ENCODE assay signal across 8 cellular contexts in genomic region chr11:67261635-67261941, GRCh38. TPM values are rescaled to one million over a fixed set of nuclear protein-coding genes. Genes with fewer than 3 reads are reported as not detected.
DNase-seq lines count a peak whose midpoint lies in the region; ATAC-seq and TF ChIP-seq lines count a peak whose summit lies in the region.

No MANE protein-coding gene starts in this region.

- TF ChIP-seq EP300 in SK-N-SH (IDR thresholded peaks at IDR 0.05; ENCODE audit: borderline replicate concordance in 1 of 2, low read depth in 1 of 2, low read length in 1 of 2), result no peak

- peaks cover 22% of the 10 kb centered on the region for H3F3A ChIP-seq in DOHH2 (ENCODE audit: control insufficient read depth, insufficient read depth)
- H3F3A ChIP-seq in SK-N-SH (replicated peaks; ENCODE audit: insufficient read depth), result peaks cover 25% of the 10 kb centered on the region

- intact Hi-C loops in gastrocnemius medialis (cut with DNase I; ENCODE audit: low total_unique reads), result no loop called here
- intact Hi-C loops in CD8-positive, alpha-beta T cell (cut with DNase I, micrococcal nuclease), result no loop called here

- H3K36me3 ChIP-seq in DOHH2 (ENCODE audit: control insufficient read depth, low read length) (peaks cover 10% of the 10 kb centered on the region), SK-N-SH (replicated peaks in 1 of 2; ENCODE audit: control insufficient read depth in 1 of 2, insufficient read depth in 2 of 2, low read length in 1 of 2) (peaks cover 8 to 10% of the 10 kb centered on the region in 2 experiments), gastrocnemius medialis (peaks cover 0 to 6% of the 10 kb centered on the region in 2 donors)
- H3K36me3 ChIP-seq in CD8-positive, alpha-beta T cell (ENCODE audit: insufficient read depth, low read length), result peaks cover 6% of the 10 kb centered on the region

- no peaks in the 10 kb centered on the region for H3K9me3 Mint-ChIP-seq in CD8-positive, alpha-beta T cell

- H3K27me3 ChIP-seq in DOHH2 (ENCODE audit: control insufficient read depth, low read length) (no peaks in the 10 kb centered on the region), SK-N-SH (ENCODE audit: insufficient read depth) (no peaks in the 10 kb centered on the region), foreskin keratinocyte (no peaks in the 10 kb centered on the region), gastrocnemius medialis (no peaks in the 10 kb centered on the region)
- H3K27me3 ChIP-seq in CD8-positive, alpha-beta T cell (ENCODE audit: insufficient read depth, low read length), result no peaks in the 10 kb centered on the region

- no peak overlapping the region for H3K9ac ChIP-seq in SK-N-SH

- 0 out of 2 replicates have a peak overlapping the region, but pooled peaks have one; percentile 71 for H2AFZ ChIP-seq in SK-N-SH (ENCODE audit: low read depth)

- no peak for TF ChIP-seq RAD21 in SK-N-SH (IDR thresholded peaks at IDR 0.05; ENCODE audit: low read length)

- no peaks in the 10 kb centered on the region for H3K9me3 ChIP-seq in DOHH2 (ENCODE audit: control insufficient read depth, insufficient read depth, low read length)
- no peaks in the 10 kb centered on the region for H3K9me3 ChIP-seq in SK-N-SH
- H3K9me3 ChIP-seq in gastrocnemius medialis, result no peaks in the 10 kb centered on the region
- no peaks in the 10 kb centered on the region for H3K9me3 ChIP-seq in CD8-positive, alpha-beta T cell (ENCODE audit: low read length)

- H3K27me3 Mint-ChIP-seq in CD8-positive, alpha-beta T cell (ENCODE audit: low read depth), result no peaks in the 10 kb centered on the region

- no peak for DNase-seq in SK-N-SH
- DNase-seq in foreskin keratinocyte, result no peak
- DNase-seq in gastrocnemius medialis, result no peak
- no peak for DNase-seq in NOMO-1 treated with DMSO at 0.1 percent for 48 hours (lab: John Stamatoyannopoulos, UW; ENCODE audit: unreplicated experiment)
- DNase-seq in CD8-positive, alpha-beta T cell, result no peak
- no peak for DNase-seq in G401 (ENCODE audit: low spot score)

- H4K20me1 ChIP-seq in DOHH2 (ENCODE audit: control insufficient read depth, insufficient read depth, low read depth, low read length) (0 out of 2 replicates have a peak, but pooled peaks cover 3% of the 10 kb centered on the region), SK-N-SH (ENCODE audit: insufficient read depth) (no peaks in the 10 kb centered on the region)

- WGBS in SK-N-SH (ENCODE audit: low lambda C conversion rate), result 38% methylated on average over 17 of the region's 19 CpGs

- H3K27ac Mint-ChIP-seq in CD8-positive, alpha-beta T cell, result no peak overlapping the region

- H3K4me1 ChIP-seq in DOHH2 (ENCODE audit: control insufficient read depth, low read length) (peaks cover 39% of the 10 kb centered on the region), SK-N-SH (ENCODE audit: control insufficient read depth in 1 of 2, insufficient read depth in 2 of 2, low read depth in 1 of 2, low read length in 1 of 2) (peaks cover 9 to 20% of the 10 kb centered on the region in 2 experiments; a peak in 2 of 4 replicates), foreskin keratinocyte (peaks cover 22% of the 10 kb centered on the region), gastrocnemius medialis (peaks cover 6 to 21% of the 10 kb centered on the region in 2 donors)
- peaks cover 34% of the 10 kb centered on the region for H3K4me1 ChIP-seq in CD8-positive, alpha-beta T cell (ENCODE audit: insufficient read depth, low read length)

- peaks cover 10% of the 10 kb centered on the region for H3K36me3 Mint-ChIP-seq in CD8-positive, alpha-beta T cell

- POLR2A ChIA-PET in SK-N-SH (lab: Yijun Ruan, JAX), result interaction anchor here (0.6 to 3.2 kb wide), 5 partner anchors 10 to 200 kb away, joined by 3 to 19 read pairs (median 3); partner anchors contain the start of genes ANKRD13D and RAD9A
- POLR2A ChIA-PET in CD8-positive, alpha-beta T cell (lab: Charles Lee), result interaction anchor here (0.8 to 4.9 kb wide), 6 partner anchors 10 to 56 kb away, joined by 3 to 37 read pairs (median 8); partner anchors contain the start of genes ANKRD13D and SSH3

- H3K4me2 ChIP-seq in DOHH2 (ENCODE audit: low read length) (peak overlapping the region; percentile 60), SK-N-SH (peak overlapping the region; percentile 60)

- no peak for ATAC-seq in foreskin keratinocyte
- no peak for ATAC-seq in gastrocnemius medialis
- ATAC-seq in HG02885 (IDR thresholded peaks at IDR 0.05; ENCODE audit: poor library complexity, unreplicated experiment), result no peak
- ATAC-seq in CD8-positive, alpha-beta T cell, result no peak

- H3K4me3 Mint-ChIP-seq in CD8-positive, alpha-beta T cell, result no peak overlapping the region

- TF ChIP-seq CTCF in DOHH2 (IDR thresholded peaks at IDR 0.05; ENCODE audit: low read depth, low read length, poor library complexity, severe bottlenecking), result no peak
- peak; percentile 48 for TF ChIP-seq CTCF in SK-N-SH (IDR thresholded peaks at IDR 0.05)
- peak; percentile 31 for TF ChIP-seq CTCF in foreskin keratinocyte (conservative IDR thresholded peaks at IDR 0.05)
- TF ChIP-seq CTCF in gastrocnemius medialis (IDR thresholded peaks at IDR 0.05 in 4 of 5, conservative IDR thresholded peaks at IDR 0.05 in 1 of 5), result no peak
- no peak for TF ChIP-seq CTCF in CD8-positive, alpha-beta T cell (IDR thresholded peaks at IDR 0.05)

- H3K27ac ChIP-seq in DOHH2 (ENCODE audit: low read depth, low read length), result no peak overlapping the region
- no peak overlapping the region for H3K27ac ChIP-seq in SK-N-SH (ENCODE audit: low read depth in 2 of 2, low read length in 1 of 2)
- H3K27ac ChIP-seq in foreskin keratinocyte, result no peak overlapping the region
- no peak overlapping the region for H3K27ac ChIP-seq in gastrocnemius medialis
- H3K27ac ChIP-seq in CD8-positive, alpha-beta T cell (ENCODE audit: low read depth, low read length), result no peak overlapping the region

- CTCF ChIA-PET in SK-N-SH (lab: Yijun Ruan, JAX), result interaction anchor here (0.6 to 10.0 kb wide), 56 partner anchors 8 to 251 kb away, joined by 3 to 274 read pairs (median 5); partner anchors contain the start of genes ANKRD13D, CLCF1, POLD4 and RAD9A
- CTCF ChIA-PET in CD8-positive, alpha-beta T cell (lab: Charles Lee), result interaction anchor here (0.6 to 4.9 kb wide), 25 partner anchors 8 to 135 kb away, joined by 3 to 144 read pairs (median 8); partner anchors contain the start of genes ANKRD13D, POLD4 and SSH3

- in situ Hi-C loops in gastrocnemius medialis (cut with MboI; ENCODE audit: low sequenced_read_pairs in 4 of 4), result loop anchor here in 3 of 4 donors (5.0 to 10.0 kb wide), 4 partner anchors 53 to 123 kb away; no protein-coding TSS in a partner anchor
- in situ Hi-C loops in G401 (cut with HindIII; ENCODE audit: low sequenced_read_pairs), result no loop called here

- H3K79me2 ChIP-seq in DOHH2 (ENCODE audit: control insufficient read depth, low read length) (peaks cover 8% of the 10 kb centered on the region), SK-N-SH (ENCODE audit: insufficient read depth) (peaks cover under 1% of the 10 kb centered on the region)

- peaks cover 44% of the 10 kb centered on the region for H3K4me1 Mint-ChIP-seq in CD8-positive, alpha-beta T cell (ENCODE audit: low read depth)

- H3K9me2 ChIP-seq in DOHH2 (replicated peaks; ENCODE audit: control insufficient read depth, low read length) (no peaks in the 10 kb centered on the region), SK-N-SH (no peaks in the 10 kb centered on the region)

- H3K4me3 ChIP-seq in DOHH2 (ENCODE audit: low read length) (peak overlapping the region; percentile 45), SK-N-SH (ENCODE audit: low read depth in 2 of 2, low read length in 1 of 2) (peak overlapping the region; percentile 29 to 47; a peak in 1 of 4 replicates), gastrocnemius medialis (peak overlapping the region; percentile 35 to 45 (median 41))
- no peak overlapping the region for H3K4me3 ChIP-seq in CD8-positive, alpha-beta T cell (ENCODE audit: low read depth, low read length)

- no peak for TF ChIP-seq POLR2A in gastrocnemius medialis (IDR thresholded peaks at IDR 0.05)

TF ChIP-seq in SK-N-SH, 30 proteins besides CTCF, POLR2A, EP300 and RAD21 (continues in another document):
- TF ChIP-seq PBX3 (IDR thresholded peaks at IDR 0.05) (no peak), MXI1 (IDR thresholded peaks at IDR 0.05; ENCODE audit: low read depth, low read length) (no peak), POLR2AphosphoS5 (IDR thresholded peaks at IDR 0.05; ENCODE audit: low read depth, low read length) (no peak), TEAD4 (IDR thresholded peaks at IDR 0.05; ENCODE audit: borderline replicate concordance, insufficient read depth) (no peak), TCF12 (IDR thresholded peaks at IDR 0.05) (no peak)

RNA-seq across cellular contexts. Expression of gene GRK2, which starts 4.7 kb away (rescaled TPM):
- polyA plus RNA-seq in SK-N-SH (2012; rRNA removed), result 44.6 and 48.5 TPM in 2 replicates
- 19.5 and 33.5 TPM in 2 replicates for polyA plus RNA-seq in SK-N-SH (2012; cell fraction: cytosol; rRNA removed)
- 106 and 118 TPM in 2 replicates for polyA plus RNA-seq in SK-N-SH (2012; cell fraction: nucleus; rRNA removed)
- 34.3 and 36.5 TPM in 2 replicates for total RNA-seq in foreskin keratinocyte
- 29.2 and 31.4 TPM in 2 replicates for polyA plus RNA-seq in foreskin keratinocyte
- 10 to 100 TPM; 40.2 to 79.8 (median 68.4) TPM for total RNA-seq in gastrocnemius medialis
- total RNA-seq in CD8-positive, alpha-beta T cell, result 100 to 1,000 TPM; 356 to 371 TPM
- 35.1 and 48.8 TPM in 2 replicates for total RNA-seq in G401 (2014; rRNA removed; shearing (Covaris generic))

RNA-seq across cellular contexts. Expression of gene ANKRD13D, which starts 27.5 kb away (rescaled TPM):
- polyA plus RNA-seq in SK-N-SH (2012; rRNA removed) (50.2 and 51.4 TPM in 2 replicates), foreskin keratinocyte (25.3 and 26.1 TPM in 2 replicates)
- 17.8 and 26.1 TPM in 2 replicates for polyA plus RNA-seq in SK-N-SH (2012; cell fraction: cytosol; rRNA removed)
- polyA plus RNA-seq in SK-N-SH (2012; cell fraction: nucleus; rRNA removed), result 163 and 206 TPM in 2 replicates
- total RNA-seq in foreskin keratinocyte (28.8 and 29.2 TPM in 2 replicates), gastrocnemius medialis (10 to 100 TPM in 1 of 4 donors, 1 to 10 TPM in 3; 5.8 to 10.6 (median 9.7) TPM)
- total RNA-seq in CD8-positive, alpha-beta T cell, result 100 to 1,000 TPM; 152 TPM
- 25.2 and 40.3 TPM in 2 replicates for total RNA-seq in G401 (2014; rRNA removed; shearing (Covaris generic))

RNA-seq across cellular contexts. Expression of gene SSH3, which starts 41.7 kb away (rescaled TPM):
- polyA plus RNA-seq in SK-N-SH (2012; rRNA removed) (13.5 and 17.1 TPM in 2 replicates), foreskin keratinocyte (27.8 and 30.2 TPM in 2 replicates)
- 4.0 and 7.0 TPM in 2 replicates for polyA plus RNA-seq in SK-N-SH (2012; cell fraction: cytosol; rRNA removed)
- 73.4 and 77.8 TPM in 2 replicates for polyA plus RNA-seq in SK-N-SH (2012; cell fraction: nucleus; rRNA removed)
- total RNA-seq in foreskin keratinocyte (27.7 and 31.0 TPM in 2 replicates), gastrocnemius medialis (10 to 100 TPM in 2 of 4 donors, 1 to 10 TPM in 2; 7.9 to 16.3 (median 11.9) TPM)
- total RNA-seq in CD8-positive, alpha-beta T cell, result 1 to 10 TPM; 5.9 to 9.9 TPM
- total RNA-seq in G401 (2014; rRNA removed; shearing (Covaris generic)), result 1.5 and 1.8 TPM in 2 replicates

Comparison
In these comparisons a context has a peak if more than half of its experiments do, and no peak if none do; other contexts are left out.
1. CTCF ChIP-seq: peak in SK-N-SH (single experiment) and foreskin keratinocyte (single experiment); none in DOHH2 (single experiment), gastrocnemius medialis (0 of 5) and CD8-positive, alpha-beta T cell (single experiment).